In genomic region chr4:4524364-4524763, GRCh38 we compare ENCODE assay signal across 8 cellular contexts. TPM values are rescaled to one million over a fixed set of nuclear protein-coding genes. Genes with fewer than 3 reads are reported as not detected.
DNase-seq lines count a peak whose midpoint lies in the region; ATAC-seq and TF ChIP-seq lines count a peak whose summit lies in the region.

No MANE protein-coding gene starts in this region.

- H3K27ac ChIP-seq in SK-N-SH (ENCODE audit: low read depth in 2 of 2, low read length in 1 of 2) (no peak overlapping the region), tibial artery (no peak overlapping the region)

- H4K20me1 ChIP-seq in SK-N-SH (ENCODE audit: insufficient read depth), result peaks cover 11% of the 10 kb centered on the region

- POLR2A ChIA-PET in SK-N-SH (lab: Yijun Ruan, JAX), result no interaction called here

- peak; percentile 100 for ATAC-seq in HG02885 (IDR thresholded peaks at IDR 0.05; ENCODE audit: poor library complexity, unreplicated experiment)

- H3K4me3 ChIP-seq in SK-N-SH (ENCODE audit: low read depth in 2 of 2, low read length in 1 of 2), result no peak overlapping the region
- no peak overlapping the region for H3K4me3 ChIP-seq in tibial artery

- H3K36me3 ChIP-seq in SK-N-SH (replicated peaks in 1 of 2; ENCODE audit: control insufficient read depth in 1 of 2, insufficient read depth in 2 of 2, low read length in 1 of 2) (peaks cover 0 to 3% of the 10 kb centered on the region in 2 experiments), tibial artery (peaks cover 0 to 4% (median 0%) of the 10 kb centered on the region in 3 donors)

- no peak overlapping the region for H3K9ac ChIP-seq in SK-N-SH

- H3K27me3 ChIP-seq in SK-N-SH (ENCODE audit: insufficient read depth) (no peaks in the 10 kb centered on the region), tibial artery (no peaks in the 10 kb centered on the region)

- no peaks in the 10 kb centered on the region for H3K9me2 ChIP-seq in SK-N-SH

- no peak for TF ChIP-seq EP300 in SK-N-SH (IDR thresholded peaks at IDR 0.05; ENCODE audit: borderline replicate concordance in 1 of 2, low read depth in 1 of 2, low read length in 1 of 2)

- no peak for TF ChIP-seq RAD21 in SK-N-SH (IDR thresholded peaks at IDR 0.05; ENCODE audit: low read length)

- WGBS in SK-N-SH (ENCODE audit: low lambda C conversion rate), result 95% methylated on average over 4 of the region's 4 CpGs

- intact Hi-C loops in tibial artery (cut with DNase I; ENCODE audit: low total_unique reads), result no loop called here

- H3K4me1 ChIP-seq in SK-N-SH (ENCODE audit: control insufficient read depth in 1 of 2, insufficient read depth in 2 of 2, low read depth in 1 of 2, low read length in 1 of 2) (peaks cover 0 to 4% of the 10 kb centered on the region in 2 experiments; a peak in 3 of 4 replicates), tibial artery (peaks cover 0 to 10% (median 0%) of the 10 kb centered on the region in 4 donors)

- H3K79me2 ChIP-seq in SK-N-SH (ENCODE audit: insufficient read depth), result peaks cover 27% of the 10 kb centered on the region

- no peak overlapping the region for H2AFZ ChIP-seq in SK-N-SH (ENCODE audit: low read depth)

- H3K9me3 ChIP-seq in SK-N-SH (no peaks in the 10 kb centered on the region), tibial artery (no peaks in the 10 kb centered on the region)

- H3K4me2 ChIP-seq in SK-N-SH, result no peak overlapping the region

- CTCF ChIA-PET in SK-N-SH (lab: Yijun Ruan, JAX), result interaction anchor here (1.9 to 2.0 kb wide), 2 partner anchors 17 to 36 kb away, joined by 5 to 7 read pairs; no protein-coding TSS in a partner anchor

- TF ChIP-seq CTCF in SK-N-SH (IDR thresholded peaks at IDR 0.05), result no peak
- no peak for TF ChIP-seq CTCF in tibial artery (IDR thresholded peaks at IDR 0.05)

- DNase-seq in NCI-H2227 (lab: John Stamatoyannopoulos, UW; ENCODE audit: unreplicated experiment) (peak; percentile 41), NCI-H2227 treated with DMSO at 0.1 percent for 48 hours (lab: John Stamatoyannopoulos, UW) (no peak), T-helper 1 cell (peak in 3 of 5 donors; percentile 21 to 47 (median 26)), glomerular visceral epithelial cell (ENCODE audit: extremely low spot score) (peak; percentile 10), SK-N-SH (no peak), tibial artery (no peak), NCI-H2171 treated with DMSO at 0.1 percent for 48 hours (lab: John Stamatoyannopoulos, UW) (no peak)

- H3F3A ChIP-seq in SK-N-SH (replicated peaks; ENCODE audit: insufficient read depth), result no peaks in the 10 kb centered on the region

TF ChIP-seq in SK-N-SH, 30 proteins besides CTCF, POLR2A, EP300 and RAD21:
- no peak for TF ChIP-seq ZBTB33 (IDR thresholded peaks at IDR 0.05; ENCODE audit: borderline replicate concordance, low read depth)
- TF ChIP-seq IRF3 (IDR thresholded peaks at IDR 0.05; ENCODE audit: low read depth, low read length), result no peak
- no peak for TF ChIP-seq NRF1 (IDR thresholded peaks at IDR 0.05; ENCODE audit: low read depth, low read length)
- no peak for TF ChIP-seq RCOR1 (IDR thresholded peaks at IDR 0.05; ENCODE audit: low read length)
- no peak for TF ChIP-seq PBX3 (IDR thresholded peaks at IDR 0.05)
- TF ChIP-seq SMC3 (IDR thresholded peaks at IDR 0.05; ENCODE audit: low read depth, low read length), result no peak
- TF ChIP-seq GATA2 (CRISPR knock-in tag; IDR thresholded peaks at IDR 0.05), result no peak
- TF ChIP-seq EZH2phosphoT487 (IDR thresholded peaks at IDR 0.05; ENCODE audit: borderline replicate concordance, low read depth), result no peak
- no peak for TF ChIP-seq USF1 (IDR thresholded peaks at IDR 0.05; ENCODE audit: borderline replicate concordance, low read depth)
- TF ChIP-seq FOXM1 (IDR thresholded peaks at IDR 0.05; ENCODE audit: low read depth), result no peak
- TF ChIP-seq RXRA (IDR thresholded peaks at IDR 0.05; ENCODE audit: borderline replicate concordance, low read depth), result no peak
- no peak for TF ChIP-seq YY1 (IDR thresholded peaks at IDR 0.05; ENCODE audit: low read depth)

RNA-seq across cellular contexts. Expression of gene STX18, which starts 17.5 kb away (rescaled TPM):
- polyA plus RNA-seq in SK-N-SH (2012; rRNA removed), result 17.3 and 22.3 TPM in 2 replicates
- polyA plus RNA-seq in SK-N-SH (2012; cell fraction: cytosol; rRNA removed), result 16.2 and 18.5 TPM in 2 replicates
- 32.5 and 40.2 TPM in 2 replicates for polyA plus RNA-seq in SK-N-SH (2012; cell fraction: nucleus; rRNA removed)

Comparison
In these comparisons a context has a peak if more than half of its experiments do, and no peak if none do; other contexts are left out.
1. DNase-seq: peak in NCI-H2227 (single experiment), T-helper 1 cell (3 of 5) and glomerular visceral epithelial cell (single experiment); none in NCI-H2227 treated with DMSO at 0.1 percent for 48 hours (single experiment), SK-N-SH (single experiment), tibial artery (0 of 2) and NCI-H2171 treated with DMSO at 0.1 percent for 48 hours (single experiment).